Comparison of ENCODE assay signal across 8 cellular contexts in the genomic region with DNA sequence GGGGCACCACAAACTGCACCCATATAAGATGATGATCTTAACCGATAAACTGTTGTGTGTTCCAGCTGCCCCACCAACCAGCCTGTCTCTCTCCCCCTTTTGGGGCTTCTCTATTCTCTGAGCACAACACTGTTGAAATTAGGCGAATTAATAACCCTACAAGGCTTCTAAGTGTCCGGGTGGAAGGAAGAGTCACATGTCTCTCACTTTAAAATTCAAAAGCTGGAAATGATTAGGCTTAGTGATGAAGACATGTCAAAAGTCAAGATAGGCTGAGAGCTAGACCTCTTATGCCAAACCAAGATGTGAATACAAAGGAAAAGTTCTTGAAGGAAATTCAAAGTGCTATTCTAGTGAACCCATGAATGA.
"Had no signal": no experiment of that assay in that cellular context is flagged by ENCODE, and none has a peak within 500 bp of the region (broad histone marks: within the 10 kb centered on the region; RNA-seq: fewer than 3 reads in every experiment).

No MANE protein-coding gene starts in this region.

- DNase-seq: GM23248, GOT3, H7, HFFc6 had no signal

- H3K4me1 ChIP-seq: HAP-1 had no signal

- H3K9me3 ChIP-seq: HAP-1 had no signal

- H3K36me3 ChIP-seq: HAP-1 had no signal

- H3K27ac ChIP-seq: GM23248, HL-60 had no signal

- H3K4me3 ChIP-seq: GM23248, HAP-1 had no signal

- ATAC-seq: HCT116, HepG2 had no signal
